ENCODE assay signal across 8 cellular contexts in the genomic region with DNA sequence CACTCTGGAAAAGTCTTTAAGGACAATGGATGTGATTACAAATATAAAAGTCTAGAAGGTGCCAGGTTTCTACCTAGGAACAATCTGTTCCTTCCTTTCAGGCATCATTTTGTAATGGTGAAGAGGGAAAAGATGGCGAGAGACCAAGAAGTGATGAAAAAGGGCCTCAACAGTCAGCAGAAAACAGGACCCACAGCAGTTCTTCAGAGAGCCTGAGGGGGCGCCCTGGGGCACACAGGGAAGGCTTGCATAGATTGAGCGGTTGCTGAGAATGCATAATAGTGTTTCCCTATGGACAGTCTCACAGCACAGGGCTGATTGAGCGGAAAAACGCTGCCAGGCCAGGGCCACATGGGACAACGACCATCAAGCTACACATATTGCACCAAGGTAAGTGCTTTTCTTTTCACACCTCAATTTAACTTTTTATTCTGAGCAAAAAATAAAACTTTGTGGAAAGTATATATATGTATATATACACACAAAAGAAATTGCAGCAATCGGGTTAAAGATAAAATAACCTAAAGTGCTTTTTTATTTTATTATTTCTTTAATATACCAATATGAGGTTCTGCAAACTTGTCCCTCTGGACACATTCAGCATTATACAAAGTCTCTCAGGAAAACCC. TPM values are rescaled to one million over a fixed set of nuclear protein-coding genes. Genes with fewer than 3 reads are reported as not detected.
DNase-seq lines count a peak whose midpoint lies in the region; ATAC-seq, FAIRE-seq and TF ChIP-seq lines count a peak whose summit lies in the region.

No MANE protein-coding gene starts in this region.

- H3K27me3 ChIP-seq in right atrium auricular region (no peaks in the 10 kb centered on the region), small intestine (ENCODE audit: control insufficient read depth in 2 of 2, insufficient read depth in 2 of 2, low read length in 2 of 2) (no peaks in the 10 kb centered on the region)

- H3K36me3 Mint-ChIP-seq in T-helper 2 cell treated with Interferon-gamma antibody and Interleukin-4, amounts not matched to agents 5 μg/mL and 100 μg/mL, for 36 hours (ENCODE audit: low read depth), result peaks cover 20% of the 10 kb centered on the region

- peak; percentile 46 for ATAC-seq in GM18517 (IDR thresholded peaks at IDR 0.05; ENCODE audit: unreplicated experiment)
- ATAC-seq in GM21723 (IDR thresholded peaks at IDR 0.05; ENCODE audit: unreplicated experiment), result no peak

- no peak overlapping the region for H3K27ac Mint-ChIP-seq in T-helper 2 cell treated with Interferon-gamma antibody and Interleukin-4, amounts not matched to agents 5 μg/mL and 100 μg/mL, for 36 hours

- H3K4me3 Mint-ChIP-seq in T-helper 2 cell treated with Interferon-gamma antibody and Interleukin-4, amounts not matched to agents 5 μg/mL and 100 μg/mL, for 36 hours, result no peak overlapping the region

- TF ChIP-seq CTCF in right atrium auricular region (IDR thresholded peaks at IDR 0.05), result peak; percentile 58 to 75

- 26 to 36% (median 28%) methylated on average over 7 of the region's 7 CpGs for WGBS in small intestine, 3 donors

- H3K4me1 Mint-ChIP-seq in T-helper 2 cell treated with Interferon-gamma antibody and Interleukin-4, amounts not matched to agents 5 μg/mL and 100 μg/mL, for 36 hours (ENCODE audit: low read depth), result peaks cover 21% of the 10 kb centered on the region

- FAIRE-seq in A204.1 (lab: Jason Lieb, UNC) (peak; percentile 70), small intestine (lab: Jason Lieb, UNC) (no peak)

- no peak overlapping the region for H3K27ac ChIP-seq in right atrium auricular region
- H3K27ac ChIP-seq in small intestine (ENCODE audit: low read depth in 1 of 2, low read length in 1 of 2), result no peak overlapping the region

- H3K9me3 Mint-ChIP-seq in T-helper 2 cell treated with Interferon-gamma antibody and Interleukin-4, amounts not matched to agents 5 μg/mL and 100 μg/mL, for 36 hours, result no peaks in the 10 kb centered on the region

- H3K4me1 ChIP-seq in right atrium auricular region (peaks cover 0 to 23% of the 10 kb centered on the region in 2 donors), small intestine (ENCODE audit: control insufficient read depth in 2 of 2, insufficient read depth in 1 of 2, low read depth in 1 of 2, low read length in 1 of 2) (peaks cover 2 to 5% of the 10 kb centered on the region in 2 donors)

- H3K9me3 ChIP-seq in right atrium auricular region (no peaks in the 10 kb centered on the region), small intestine (ENCODE audit: control insufficient read depth, low read depth) (no peaks in the 10 kb centered on the region)

- H3K36me3 ChIP-seq in right atrium auricular region (peaks cover 18% of the 10 kb centered on the region), small intestine (ENCODE audit: control insufficient read depth in 2 of 2, insufficient read depth in 2 of 2, low read length in 2 of 2) (peaks cover 4 to 5% of the 10 kb centered on the region in 2 donors)

- DNase-seq in NCI-H2029 (lab: John Stamatoyannopoulos, UW), result peak; percentile 94
- peak; percentile 60 for DNase-seq in T-helper 2 cell treated with Interferon-gamma antibody and Interleukin-4, amounts not matched to agents 5 μg/mL and 100 μg/mL, for 36 hours (ENCODE audit: low spot score)
- peak in 38 of 56 donors; percentile 4 to 73 (median 38) for DNase-seq in amygdala (lab: John Stamatoyannopoulos, UW)
- peak; percentile 69 for DNase-seq in right atrium auricular region (ENCODE audit: low spot score)
- peak; percentile 79 for DNase-seq in small intestine

- H3K4me3 ChIP-seq in right atrium auricular region (no peak overlapping the region), small intestine (ENCODE audit: low read depth in 1 of 2, low read length in 2 of 2) (no peak overlapping the region)

- H3K27me3 Mint-ChIP-seq in T-helper 2 cell treated with Interferon-gamma antibody and Interleukin-4, amounts not matched to agents 5 μg/mL and 100 μg/mL, for 36 hours (ENCODE audit: low read depth), result no peaks in the 10 kb centered on the region

RNA-seq across cellular contexts. Expression of gene YRDC, which starts 3.1 kb away (rescaled TPM):
- total RNA-seq in right atrium auricular region, result 1 to 10 TPM; 6.1 to 8.6 TPM
- polyA plus RNA-seq in small intestine, result 10 to 100 TPM; 14.3 to 15.7 (median 14.5) TPM

RNA-seq across cellular contexts. Expression of gene C1orf122, which starts 3.6 kb away (rescaled TPM):
- 10 to 100 TPM; 71.5 to 89.3 TPM for total RNA-seq in right atrium auricular region
- 10 to 100 TPM; 38.4 to 44.0 (median 38.9) TPM for polyA plus RNA-seq in small intestine

RNA-seq across cellular contexts. Expression of gene MANEAL, which starts 17.5 kb away (rescaled TPM):
- 1 to 10 TPM in 1 of 2 donors, under 1 TPM in 1; 0.67 to 1.0 TPM for total RNA-seq in right atrium auricular region
- polyA plus RNA-seq in small intestine, result 1 to 10 TPM in 1 of 3 donors, under 1 TPM in 2; 0.81 to 6.1 (median 0.89) TPM

RNA-seq across cellular contexts. Expression of gene EPHA10, which starts 46.2 kb away (rescaled TPM):
- under 1 TPM in 1 of 2 donors, not detected in 1; 0.22 TPM for total RNA-seq in right atrium auricular region
- polyA plus RNA-seq in small intestine, result 1 to 10 TPM; 1.9 to 5.4 (median 5.1) TPM

RNA-seq across cellular contexts. Expression of gene MTF1, which starts 48.3 kb away (rescaled TPM):
- 1 to 10 TPM; 2.3 to 4.8 TPM for total RNA-seq in right atrium auricular region
- polyA plus RNA-seq in small intestine, result 1 to 10 TPM; 1.6 to 4.3 (median 1.8) TPM

Comparison
In these comparisons a context has a peak if more than half of its experiments do, and no peak if none do; other contexts are left out.
1. DNase-seq: peak in every context shown above with its lines; median percentile 94 in NCI-H2029; 79 in small intestine; 69 in right atrium auricular region; 60 in T-helper 2 cell treated with Interferon-gamma antibody and Interleukin-4, amounts not matched to agents 5 μg/mL and 100 μg/mL, for 36 hours; 38 in amygdala.